In genomic region chr9:134391319-134392231, GRCh38 we compare ENCODE assay signal across 8 cellular contexts.
DNase-seq lines count a peak whose midpoint lies in the region; ATAC-seq and TF ChIP-seq lines count a peak whose summit lies in the region.

No MANE protein-coding gene starts in this region.

- peaks cover 5% of the 10 kb centered on the region for H3K36me3 Mint-ChIP-seq in stimulated activated naive CD8-positive, alpha-beta T cell treated with anti-CD3 and anti-CD28 coated beads, Interleukin-15, Interleukin-2, amounts not matched to agents 100 ng/mL and 50 ng/mL, for 24 hours (ENCODE audit: low read depth)

- peak; percentile 69 for DNase-seq in activated CD4-positive, CD25-positive, alpha-beta regulatory T cell treated with anti-CD3 and anti-CD28 coated beads, Interleukin-2, amount 50 U/mL, for 72 hours
- DNase-seq in thyroid gland (no peak), H7 (no peak), NCI-H1436 treated with DMSO at 0.1 percent for 48 hours (lab: John Stamatoyannopoulos, UW) (no peak)

- H3K27me3 ChIP-seq in esophagus (ENCODE audit: control insufficient read depth in 1 of 2, insufficient read depth in 2 of 2, low read length in 2 of 2) (no peaks in the 10 kb centered on the region), thyroid gland (no peaks in the 10 kb centered on the region), H7 (ENCODE audit: control insufficient read depth, insufficient read depth, low read length) (no peaks in the 10 kb centered on the region)

- intact Hi-C loops in thyroid gland (cut with DNase I): no loop called here

- no peak for TF ChIP-seq POLR2A in thyroid gland (IDR thresholded peaks at IDR 0.05)

- WGBS in esophagus, 2 donors: 58 to 63% methylated on average over 35 of the region's 35 CpGs
- WGBS in thyroid gland, 2 donors: 73 to 85% methylated on average over 22 to 24 of the region's 35 CpGs

- H3K27ac ChIP-seq in esophagus (ENCODE audit: low read depth in 2 of 2, low read length in 1 of 2) (peak overlapping the region; percentile 19 to 63), thyroid gland (no peak overlapping the region)

- H3K4me3 Mint-ChIP-seq in stimulated activated naive CD8-positive, alpha-beta T cell treated with anti-CD3 and anti-CD28 coated beads, Interleukin-15, Interleukin-2, amounts not matched to agents 100 ng/mL and 50 ng/mL, for 24 hours: peak overlapping the region; percentile 76

- H3K4me1 ChIP-seq in esophagus (ENCODE audit: control insufficient read depth in 2 of 2, insufficient read depth in 2 of 2, low read length in 1 of 2) (peaks cover 31 to 57% of the 10 kb centered on the region in 2 donors), thyroid gland (peaks cover 35 to 89% of the 10 kb centered on the region in 2 donors)

- H3K4me1 Mint-ChIP-seq in stimulated activated naive CD8-positive, alpha-beta T cell treated with anti-CD3 and anti-CD28 coated beads, Interleukin-15, Interleukin-2, amounts not matched to agents 100 ng/mL and 50 ng/mL, for 24 hours (ENCODE audit: low read depth): peaks cover 71% of the 10 kb centered on the region

- H3K9me3 ChIP-seq in esophagus (ENCODE audit: control insufficient read depth in 2 of 2, insufficient read depth in 1 of 2, low read depth in 1 of 2, low read length in 1 of 2) (no peaks in the 10 kb centered on the region), thyroid gland (no peaks in the 10 kb centered on the region)

- ATAC-seq in HG02610 (IDR thresholded peaks at IDR 0.05; ENCODE audit: unreplicated experiment): peak; percentile 49

- H3K4me3 ChIP-seq in GM12875 (ENCODE audit: low read depth, low read length): peak overlapping the region; percentile 82
- H3K4me3 ChIP-seq in esophagus (ENCODE audit: low read depth in 1 of 2, low read length in 2 of 2): no peak overlapping the region
- H3K4me3 ChIP-seq in thyroid gland (replicated peaks in 1 of 3): no peak overlapping the region
- H3K4me3 ChIP-seq in H7 (ENCODE audit: insufficient read depth, low read depth, low read length): no peak overlapping the region

- H3K9me3 Mint-ChIP-seq in stimulated activated naive CD8-positive, alpha-beta T cell treated with anti-CD3 and anti-CD28 coated beads, Interleukin-15, Interleukin-2, amounts not matched to agents 100 ng/mL and 50 ng/mL, for 24 hours: peaks cover 5% of the 10 kb centered on the region

- H3K27ac Mint-ChIP-seq in stimulated activated naive CD8-positive, alpha-beta T cell treated with anti-CD3 and anti-CD28 coated beads, Interleukin-15, Interleukin-2, amounts not matched to agents 100 ng/mL and 50 ng/mL, for 24 hours: peak overlapping the region; percentile 94

- H3K36me3 ChIP-seq in esophagus (ENCODE audit: control insufficient read depth in 2 of 2, insufficient read depth in 2 of 2, low read length in 1 of 2): peaks cover 0 to 7% of the 10 kb centered on the region in 2 donors
- H3K36me3 ChIP-seq in thyroid gland: no peaks in the 10 kb centered on the region
- no peaks in the 10 kb centered on the region for H3K36me3 ChIP-seq in H7 (replicated peaks; ENCODE audit: control insufficient read depth, insufficient read depth, low read length)

- peaks cover 8% of the 10 kb centered on the region for H3K27me3 Mint-ChIP-seq in stimulated activated naive CD8-positive, alpha-beta T cell treated with anti-CD3 and anti-CD28 coated beads, Interleukin-15, Interleukin-2, amounts not matched to agents 100 ng/mL and 50 ng/mL, for 24 hours

- TF ChIP-seq CTCF in GM12875 (IDR thresholded peaks at IDR 0.05; ENCODE audit: borderline replicate concordance, insufficient read depth, low read depth, low read length) (no peak), thyroid gland (IDR thresholded peaks at IDR 0.05) (no peak)

Comparison
In these comparisons a context has a peak if more than half of its experiments do, and no peak if none do; other contexts are left out.
1. H3K27ac ChIP-seq: peak in esophagus (2 of 2); none in thyroid gland (0 of 3).